Comparison of ENCODE assay signal across 23 cellular contexts in genomic region chr17:564526-564925, GRCh38.
DNase-seq lines count a peak whose midpoint lies in the region; ATAC-seq and TF ChIP-seq lines count a peak whose summit lies in the region.
"Had no signal": no experiment of that assay in that cellular context is flagged by ENCODE, and none has a peak within 500 bp of the region (broad histone marks: within the 10 kb centered on the region; RNA-seq: fewer than 3 reads in every experiment).

No MANE protein-coding gene starts in this region.

- no peak overlapping the region for H3K4me3 Mint-ChIP-seq in osteocyte (ENCODE audit: unreplicated experiment)
- H3K4me3 Mint-ChIP-seq in activated T-cell treated with anti-CD3 and anti-CD28 coated beads, Interleukin-2, amount 50 U/mL, for 72 hours, result no peak overlapping the region
- H3K4me3 Mint-ChIP-seq: CD4-positive, CD25-positive, alpha-beta regulatory T cell had no signal

- H3K27ac ChIP-seq in HEK293 (ENCODE audit: extremely low read depth, low read depth, low read length), result no peak overlapping the region
- peak overlapping the region; percentile 34 for H3K27ac ChIP-seq in epithelial cell of prostate
- H3K27ac ChIP-seq: BLaER1, GM23248 had no signal

- POLR2A ChIA-PET in HEK293 (lab: Yijun Ruan, JAX), result no interaction called here

- peaks cover 29% of the 10 kb centered on the region for H3K4me1 Mint-ChIP-seq in osteocyte (ENCODE audit: unreplicated experiment)
- peaks cover 25% of the 10 kb centered on the region for H3K4me1 Mint-ChIP-seq in activated T-cell treated with anti-CD3 and anti-CD28 coated beads, Interleukin-2, amount 50 U/mL, for 72 hours (ENCODE audit: low read depth)

- DNase-seq in RPMI7951 (ENCODE audit: low read depth) (peak; percentile 83), epithelial cell of prostate (ENCODE audit: low read depth, low spot score) (no peak), osteocyte (ENCODE audit: extremely low spot score, unreplicated experiment) (no peak), ecto neural progenitor cell (ENCODE audit: low spot score) (no peak), cerebellar nuclear complex (lab: John Stamatoyannopoulos, UW) (no peak)
- DNase-seq in activated T-cell treated with anti-CD3 and anti-CD28 coated beads, Interleukin-2, amount 50 U/mL, for 72 hours, result no peak
- DNase-seq: CD4-positive, CD25-positive, alpha-beta regulatory T cell; DMS53; GM23248; H7; Kasumi-1; MV-4-11; NCI-H1105; NCI-H1436 treated with DMSO at 0.1 percent for 48 hours; NCI-H2029; NCI-H446; NCI-H524 treated with DMSO at 0.1 percent for 48 hours; NCI-H774 had no signal

- no peak overlapping the region for H3K4me3 ChIP-seq in HEK293 (ENCODE audit: low read depth, low read length)
- H3K4me3 ChIP-seq: BLaER1, GM23248, K562 had no signal

- no peaks in the 10 kb centered on the region for H3K9me3 Mint-ChIP-seq in osteocyte (ENCODE audit: unreplicated experiment)
- H3K9me3 Mint-ChIP-seq in activated T-cell treated with anti-CD3 and anti-CD28 coated beads, Interleukin-2, amount 50 U/mL, for 72 hours, result no peaks in the 10 kb centered on the region

- CTCF ChIA-PET in HEK293 (lab: Yijun Ruan, JAX), result interaction anchor here (0.8 to 1.7 kb wide), 2 partner anchors 136 to 152 kb away, joined by 4 to 5 read pairs; no protein-coding TSS in a partner anchor

- peak overlapping the region; percentile 65 for H3K27ac Mint-ChIP-seq in osteocyte (ENCODE audit: unreplicated experiment)
- H3K27ac Mint-ChIP-seq in activated T-cell treated with anti-CD3 and anti-CD28 coated beads, Interleukin-2, amount 50 U/mL, for 72 hours, result no peak overlapping the region

- no peak for TF ChIP-seq CTCF in HEK293 (tag by site-specific recombination; IDR thresholded peaks at IDR 0.05)
- no peak for TF ChIP-seq CTCF in osteocyte (IDR thresholded peaks at IDR 0.05)

- no peaks in the 10 kb centered on the region for H3K9me3 ChIP-seq in HEK293 (ENCODE audit: control insufficient read depth, insufficient read depth, low read depth, low read length)
- H3K9me3 ChIP-seq: BLaER1 had no signal

- ATAC-seq in HG03045 (IDR thresholded peaks at IDR 0.05; ENCODE audit: unreplicated experiment), result no peak
- ATAC-seq in activated T-cell treated with anti-CD3 and anti-CD28 coated beads, Interleukin-2, amount 50 U/mL, for 72 hours (replicated peaks in 1 of 2), result no peak
- ATAC-seq: K562, SK-N-SH treated with all-trans-retinoic acid at 6 μM for 48 hours had no signal

- H3K36me3 Mint-ChIP-seq in osteocyte (ENCODE audit: unreplicated experiment), result peaks cover 23% of the 10 kb centered on the region
- peaks cover 2 to 3% of the 10 kb centered on the region in 2 donors for H3K36me3 Mint-ChIP-seq in activated T-cell treated with anti-CD3 and anti-CD28 coated beads, Interleukin-2, amount 50 U/mL, for 72 hours (ENCODE audit: insufficient read depth in 2 of 2)

- H3K4me1 ChIP-seq in HEK293 (ENCODE audit: control insufficient read depth, insufficient read depth, low read length), result no peaks in the 10 kb centered on the region

- peaks cover 12 to 40% of the 10 kb centered on the region in 2 experiments for H3K36me3 ChIP-seq in HEK293 (ENCODE audit: control insufficient read depth in 2 of 2, insufficient read depth in 1 of 2, low read length in 2 of 2)

- no peaks in the 10 kb centered on the region for H3K27me3 Mint-ChIP-seq in osteocyte (ENCODE audit: unreplicated experiment)
- H3K27me3 Mint-ChIP-seq in activated T-cell treated with anti-CD3 and anti-CD28 coated beads, Interleukin-2, amount 50 U/mL, for 72 hours (ENCODE audit: low read depth), result no peaks in the 10 kb centered on the region
- H3K27me3 Mint-ChIP-seq: CD4-positive, CD25-positive, alpha-beta regulatory T cell had no signal

TF ChIP-seq in HEK293, 187 proteins besides CTCF, POLR2A, EP300 and RAD21:
- TF ChIP-seq KLF10 (tag by site-specific recombination; IDR thresholded peaks at IDR 0.05) (no peak), ZNF362 (tag by site-specific recombination; IDR thresholded peaks at IDR 0.05) (peak; percentile 47; the same call in 1 of the 2 replicates), ZNF747 (tag by site-specific recombination; IDR thresholded peaks at IDR 0.05) (no peak), ZNF174 (tag by site-specific recombination; IDR thresholded peaks at IDR 0.05) (no peak)
